ENCODE assay signal across 8 cellular contexts in the genomic region with DNA sequence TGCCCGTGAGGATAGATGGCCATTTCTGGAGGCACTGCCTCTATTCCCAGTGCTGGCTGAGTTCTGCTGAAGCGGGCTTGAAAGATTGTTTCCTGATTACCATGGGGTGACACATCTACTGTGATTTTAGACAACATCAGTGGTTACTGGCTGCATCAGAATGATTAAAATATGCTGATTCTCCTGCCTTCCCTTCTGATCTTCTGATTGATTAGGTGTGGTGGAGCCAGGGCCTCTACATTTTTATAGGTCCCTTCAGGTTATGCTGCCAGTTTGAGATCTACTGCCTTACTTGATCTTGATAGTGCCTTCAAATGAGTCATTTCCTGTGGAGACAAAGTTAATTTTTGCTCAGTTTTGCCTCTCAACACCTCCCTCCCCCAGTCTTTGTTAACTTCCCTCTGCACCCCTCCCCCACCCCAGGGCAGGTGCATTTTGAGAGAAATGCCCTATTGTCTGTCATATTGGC. TPM values are rescaled to one million over a fixed set of nuclear protein-coding genes. Genes with fewer than 3 reads are reported as not detected.
DNase-seq lines count a peak whose midpoint lies in the region; TF ChIP-seq lines count a peak whose summit lies in the region.

No MANE protein-coding gene starts in this region.

- H3K4me3 ChIP-seq in uterus = no peak overlapping the region

- TF ChIP-seq CTCF in uterus (IDR thresholded peaks at IDR 0.05) = no peak

- TF ChIP-seq POLR2A in uterus (IDR thresholded peaks at IDR 0.05) = no peak

- intact Hi-C loops in uterus (cut with DNase I; ENCODE audit: low total_unique reads) = no loop called here

- no peaks in the 10 kb centered on the region for H3K4me1 ChIP-seq in uterus

- H3K36me3 ChIP-seq in uterus = no peaks in the 10 kb centered on the region

- no peaks in the 10 kb centered on the region for H3K9me3 ChIP-seq in uterus

- H3K27ac ChIP-seq in uterus = no peak overlapping the region

- DNase-seq in activated gamma-delta T cell treated with Interleukin-2 at 50 U/mL for 16 hours (peak; percentile 62), activated gamma-delta T cell (lab: John Stamatoyannopoulos, UW) (no peak), Kasumi-1 (lab: John Stamatoyannopoulos, UW) (peak; percentile 18 to 31), germinal center (ENCODE audit: low spot score) (peak; percentile 20), NCI-H2227 treated with DMSO at 0.1 percent for 48 hours (lab: John Stamatoyannopoulos, UW) (no peak), uterus (no peak)
- DNase-seq in activated CD4-positive, alpha-beta T cell treated with anti-CD3 and anti-CD28 coated beads, Interleukin-2, amount 50 U/mL, for 48 hours = peak; percentile 52 to 65
- DNase-seq in stimulated activated CD8-positive, alpha-beta memory T cell treated with anti-CD3 and anti-CD28 coated beads, Interleukin-4, amount 100 ng/mL, for 4 hours (ENCODE audit: low read depth in 2 of 2, low spot score in 1 of 2) = peak; percentile 24 to 55

- H3K27me3 ChIP-seq in uterus = no peaks in the 10 kb centered on the region

RNA-seq across cellular contexts. Expression of gene SNORC, which starts 31.6 kb away (rescaled TPM):
- total RNA-seq in uterus = 1 to 10 TPM in 1 of 4 donors, under 1 TPM in 1, not detected in 2; 0.35 to 2.0 TPM

Comparison
In these comparisons a context has a peak if more than half of its experiments do, and no peak if none do; other contexts are left out.
1. DNase-seq: peak in activated gamma-delta T cell treated with Interleukin-2 at 50 U/mL for 16 hours (single experiment), Kasumi-1 (2 of 2), activated CD4-positive, alpha-beta T cell treated with anti-CD3 and anti-CD28 coated beads, Interleukin-2, amount 50 U/mL, for 48 hours (2 of 2), germinal center (single experiment) and stimulated activated CD8-positive, alpha-beta memory T cell treated with anti-CD3 and anti-CD28 coated beads, Interleukin-4, amount 100 ng/mL, for 4 hours (2 of 2); none in activated gamma-delta T cell (single experiment), NCI-H2227 treated with DMSO at 0.1 percent for 48 hours (single experiment) and uterus (0 of 2).